In genomic region chr21:25568230-25568629, GRCh38 we compare ENCODE assay signal across 1 cellular context.
TF ChIP-seq lines count a peak whose summit lies in the region.

No MANE protein-coding gene starts in this region.

TF ChIP-seq in GM23338, 12 proteins besides CTCF, POLR2A, EP300 and RAD21 (continued from another document):
- TF ChIP-seq, protein P1, sequence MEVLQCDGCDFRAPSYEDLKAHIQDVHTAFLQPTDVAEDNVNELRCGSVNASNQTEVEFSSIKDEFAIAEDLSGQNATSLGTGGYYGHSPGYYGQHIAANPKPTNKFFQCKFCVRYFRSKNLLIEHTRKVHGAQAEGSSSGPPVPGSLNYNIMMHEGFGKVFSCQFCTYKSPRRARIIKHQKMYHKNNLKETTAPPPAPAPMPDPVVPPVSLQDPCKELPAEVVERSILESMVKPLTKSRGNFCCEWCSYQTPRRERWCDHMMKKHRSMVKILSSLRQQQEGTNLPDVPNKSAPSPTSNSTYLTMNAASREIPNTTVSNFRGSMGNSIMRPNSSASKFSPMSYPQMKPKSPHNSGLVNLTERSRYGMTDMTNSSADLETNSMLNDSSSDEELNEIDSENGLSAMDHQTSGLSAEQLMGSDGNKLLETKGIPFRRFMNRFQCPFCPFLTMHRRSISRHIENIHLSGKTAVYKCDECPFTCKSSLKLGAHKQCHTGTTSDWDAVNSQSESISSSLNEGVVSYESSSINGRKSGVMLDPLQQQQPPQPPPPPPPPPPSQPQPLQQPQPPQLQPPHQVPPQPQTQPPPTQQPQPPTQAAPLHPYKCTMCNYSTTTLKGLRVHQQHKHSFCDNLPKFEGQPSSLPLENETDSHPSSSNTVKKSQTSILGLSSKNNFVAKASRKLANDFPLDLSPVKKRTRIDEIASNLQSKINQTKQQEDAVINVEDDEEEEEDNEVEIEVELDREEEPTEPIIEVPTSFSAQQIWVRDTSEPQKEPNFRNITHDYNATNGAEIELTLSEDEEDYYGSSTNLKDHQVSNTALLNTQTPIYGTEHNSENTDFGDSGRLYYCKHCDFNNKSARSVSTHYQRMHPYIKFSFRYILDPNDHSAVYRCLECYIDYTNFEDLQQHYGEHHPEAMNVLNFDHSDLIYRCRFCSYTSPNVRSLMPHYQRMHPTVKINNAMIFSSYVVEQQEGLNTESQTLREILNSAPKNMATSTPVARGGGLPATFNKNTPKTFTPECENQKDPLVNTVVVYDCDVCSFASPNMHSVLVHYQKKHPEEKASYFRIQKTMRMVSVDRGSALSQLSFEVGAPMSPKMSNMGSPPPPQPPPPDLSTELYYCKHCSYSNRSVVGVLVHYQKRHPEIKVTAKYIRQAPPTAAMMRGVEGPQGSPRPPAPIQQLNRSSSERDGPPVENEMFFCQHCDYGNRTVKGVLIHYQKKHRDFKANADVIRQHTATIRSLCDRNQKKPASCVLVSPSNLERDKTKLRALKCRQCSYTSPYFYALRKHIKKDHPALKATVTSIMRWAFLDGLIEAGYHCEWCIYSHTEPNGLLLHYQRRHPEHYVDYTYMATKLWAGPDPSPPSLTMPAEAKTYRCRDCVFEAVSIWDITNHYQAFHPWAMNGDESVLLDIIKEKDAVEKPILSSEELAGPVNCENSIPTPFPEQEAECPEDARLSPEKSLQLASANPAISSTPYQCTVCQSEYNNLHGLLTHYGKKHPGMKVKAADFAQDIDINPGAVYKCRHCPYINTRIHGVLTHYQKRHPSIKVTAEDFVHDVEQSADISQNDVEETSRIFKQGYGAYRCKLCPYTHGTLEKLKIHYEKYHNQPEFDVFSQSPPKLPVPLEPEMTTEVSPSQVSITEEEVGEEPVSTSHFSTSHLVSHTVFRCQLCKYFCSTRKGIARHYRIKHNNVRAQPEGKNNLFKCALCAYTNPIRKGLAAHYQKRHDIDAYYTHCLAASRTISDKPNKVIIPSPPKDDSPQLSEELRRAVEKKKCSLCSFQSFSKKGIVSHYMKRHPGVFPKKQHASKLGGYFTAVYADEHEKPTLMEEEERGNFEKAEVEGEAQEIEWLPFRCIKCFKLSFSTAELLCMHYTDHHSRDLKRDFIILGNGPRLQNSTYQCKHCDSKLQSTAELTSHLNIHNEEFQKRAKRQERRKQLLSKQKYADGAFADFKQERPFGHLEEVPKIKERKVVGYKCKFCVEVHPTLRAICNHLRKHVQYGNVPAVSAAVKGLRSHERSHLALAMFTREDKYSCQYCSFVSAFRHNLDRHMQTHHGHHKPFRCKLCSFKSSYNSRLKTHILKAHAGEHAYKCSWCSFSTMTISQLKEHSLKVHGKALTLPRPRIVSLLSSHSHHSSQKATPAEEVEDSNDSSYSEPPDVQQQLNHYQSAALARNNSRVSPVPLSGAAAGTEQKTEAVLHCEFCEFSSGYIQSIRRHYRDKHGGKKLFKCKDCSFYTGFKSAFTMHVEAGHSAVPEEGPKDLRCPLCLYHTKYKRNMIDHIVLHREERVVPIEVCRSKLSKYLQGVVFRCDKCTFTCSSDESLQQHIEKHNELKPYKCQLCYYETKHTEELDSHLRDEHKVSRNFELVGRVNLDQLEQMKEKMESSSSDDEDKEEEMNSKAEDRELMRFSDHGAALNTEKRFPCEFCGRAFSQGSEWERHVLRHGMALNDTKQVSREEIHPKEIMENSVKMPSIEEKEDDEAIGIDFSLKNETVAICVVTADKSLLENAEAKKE (CRISPR knock-in tag; IDR thresholded peaks at IDR 0.05), result no peak
- TF ChIP-seq ZNF331 (CRISPR knock-in tag; IDR thresholded peaks at IDR 0.05; ENCODE audit: low read depth) (no peak), EZH2 (IDR thresholded peaks at IDR 0.05; ENCODE audit: low read depth, unreplicated experiment) (no peak), NANOG (IDR thresholded peaks at IDR 0.05; ENCODE audit: borderline replicate concordance) (no peak), EZH2phosphoT487 (IDR thresholded peaks at IDR 0.05; ENCODE audit: unreplicated experiment) (no peak), CREB1 (CRISPR knock-in tag; IDR thresholded peaks at IDR 0.05; ENCODE audit: low read depth) (no peak), STAT1 (IDR thresholded peaks at IDR 0.05; ENCODE audit: unreplicated experiment) (no peak)
- TF ChIP-seq, protein P2, sequence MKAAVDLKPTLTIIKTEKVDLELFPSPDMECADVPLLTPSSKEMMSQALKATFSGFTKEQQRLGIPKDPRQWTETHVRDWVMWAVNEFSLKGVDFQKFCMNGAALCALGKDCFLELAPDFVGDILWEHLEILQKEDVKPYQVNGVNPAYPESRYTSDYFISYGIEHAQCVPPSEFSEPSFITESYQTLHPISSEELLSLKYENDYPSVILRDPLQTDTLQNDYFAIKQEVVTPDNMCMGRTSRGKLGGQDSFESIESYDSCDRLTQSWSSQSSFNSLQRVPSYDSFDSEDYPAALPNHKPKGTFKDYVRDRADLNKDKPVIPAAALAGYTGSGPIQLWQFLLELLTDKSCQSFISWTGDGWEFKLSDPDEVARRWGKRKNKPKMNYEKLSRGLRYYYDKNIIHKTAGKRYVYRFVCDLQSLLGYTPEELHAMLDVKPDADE (IDR thresholded peaks at IDR 0.05), result no peak
TF ChIP-seq in GM23338: peak in this region for 0.
